ENCODE assay signal across 30 cellular contexts in genomic region chr22:27292542-27293298, GRCh38.
"Had no signal": no experiment of that assay in that cellular context is flagged by ENCODE, and none has a peak within 500 bp of the region (broad histone marks: within the 10 kb centered on the region; RNA-seq: fewer than 3 reads in every experiment).

No MANE protein-coding gene starts in this region.

- H3K27ac Mint-ChIP-seq: activated B cell treated with CpG ODN at 0.5 μM for 24 hours; activated CD8-positive, alpha-beta T cell treated with anti-CD3 and anti-CD28 coated beads for 36 hours; activated naive CD4-positive, alpha-beta T cell treated with anti-CD3 and anti-CD28 coated beads, Interleukin-2, amount 50 U/mL, for 24 hours; activated naive CD8-positive, alpha-beta T cell treated with anti-CD3 and anti-CD28 coated beads, Interleukin-2, amount 50 U/mL, for 24 hours; activated T-helper 17 cell treated with anti-CD3 and anti-CD28 coated beads, Interleukin-2, amount 50 U/mL, for 72 hours; dendritic cell treated with granulocyte-macrophage colony-stimulating factor and Interleukin-4, amounts not matched to agents 40 ng/mL and 50 ng/mL, for 4 days; natural killer cell treated with Interleukin-12 subunit alpha and Interleukin-12 subunit beta and Interleukin-15 and Interleukin-18, amount 100 ng/mL, for 72 hours; stimulated activated memory B cell treated with anti-CD40 and anti-IgM and Interleukin-4, amounts not matched to agents 10 μg/mL and 1 μg/mL and 100 μg/mL, for 72 hours had no signal

- H3K9me3 Mint-ChIP-seq: activated B cell treated with CpG ODN at 0.5 μM for 24 hours; activated CD8-positive, alpha-beta T cell treated with anti-CD3 and anti-CD28 coated beads for 36 hours; activated naive CD4-positive, alpha-beta T cell treated with anti-CD3 and anti-CD28 coated beads, Interleukin-2, amount 50 U/mL, for 24 hours; activated naive CD8-positive, alpha-beta T cell treated with anti-CD3 and anti-CD28 coated beads, Interleukin-2, amount 50 U/mL, for 24 hours; activated T-cell treated with anti-CD3 and anti-CD28 coated beads, Interleukin-2, amount 50 U/mL, for 4 hours; activated T-helper 17 cell treated with anti-CD3 and anti-CD28 coated beads, Interleukin-2, amount 50 U/mL, for 72 hours; central memory CD8-positive, alpha-beta T cell; dendritic cell treated with granulocyte-macrophage colony-stimulating factor and Interleukin-4, amounts not matched to agents 40 ng/mL and 50 ng/mL, for 4 days; natural killer cell treated with Interleukin-12 subunit alpha and Interleukin-12 subunit beta and Interleukin-15 and Interleukin-18, amount 100 ng/mL, for 72 hours; stimulated activated memory B cell treated with anti-CD40 and anti-IgM and Interleukin-4, amounts not matched to agents 10 μg/mL and 1 μg/mL and 100 μg/mL, for 72 hours; stimulated activated naive CD8-positive, alpha-beta T cell treated with anti-CD3 and anti-CD28 coated beads, Interleukin-15, amount 100 ng/mL, for 72 hours had no signal

- H3K27ac ChIP-seq: breast epithelium, epithelial cell of prostate, left lung, lower lobe of right lung, pancreas, prostate gland, sigmoid colon, upper lobe of right lung had no signal

- H3K36me3 Mint-ChIP-seq: activated naive CD4-positive, alpha-beta T cell treated with anti-CD3 and anti-CD28 coated beads, Interleukin-2, amount 50 U/mL, for 24 hours; natural killer cell treated with Interleukin-12 subunit alpha and Interleukin-12 subunit beta and Interleukin-15 and Interleukin-18, amount 100 ng/mL, for 72 hours; stimulated activated memory B cell treated with anti-CD40 and anti-IgM and Interleukin-4, amounts not matched to agents 10 μg/mL and 1 μg/mL and 100 μg/mL, for 72 hours had no signal

- DNase-seq: activated B cell treated with CpG ODN at 0.5 μM for 24 hours; activated CD4-positive, alpha-beta T cell treated with anti-CD3 and anti-CD28 coated beads, Interleukin-2, amount 50 U/mL, for 1 hour; activated CD8-positive, alpha-beta T cell treated with anti-CD3 and anti-CD28 coated beads for 36 hours; activated gamma-delta T cell treated with Interleukin-2 at 50 U/mL for 16 hours; activated naive CD8-positive, alpha-beta T cell treated with anti-CD3 and anti-CD28 coated beads, Interleukin-2, amount 50 U/mL, for 24 hours; activated T-cell treated with anti-CD3 and anti-CD28 coated beads, Interleukin-2, amount 50 U/mL, for 4 hours; amygdala; left lung; lower lobe of right lung; mesendoderm; mucosa of descending colon; nucleus accumbens; pancreas; retina; sigmoid colon; small intestine; stimulated activated CD4-positive, alpha-beta T cell treated with anti-CD3 and anti-CD28 coated beads, Interleukin-4, amount 100 ng/mL, for 24 hours; stimulated activated naive CD8-positive, alpha-beta T cell treated with anti-CD3 and anti-CD28 coated beads, Interleukin-15, amount 100 ng/mL, for 72 hours; substantia nigra; T-helper 2 cell; upper lobe of right lung had no signal

- H3K4me3 Mint-ChIP-seq: activated B cell treated with CpG ODN at 0.5 μM for 24 hours; activated CD8-positive, alpha-beta T cell treated with anti-CD3 and anti-CD28 coated beads for 36 hours; activated naive CD4-positive, alpha-beta T cell treated with anti-CD3 and anti-CD28 coated beads, Interleukin-2, amount 50 U/mL, for 24 hours; activated naive CD8-positive, alpha-beta T cell treated with anti-CD3 and anti-CD28 coated beads, Interleukin-2, amount 50 U/mL, for 24 hours; activated T-cell treated with anti-CD3 and anti-CD28 coated beads, Interleukin-2, amount 50 U/mL, for 4 hours; activated T-helper 17 cell treated with anti-CD3 and anti-CD28 coated beads, Interleukin-2, amount 50 U/mL, for 72 hours; central memory CD8-positive, alpha-beta T cell; dendritic cell treated with granulocyte-macrophage colony-stimulating factor and Interleukin-4, amounts not matched to agents 40 ng/mL and 50 ng/mL, for 4 days; natural killer cell treated with Interleukin-12 subunit alpha and Interleukin-12 subunit beta and Interleukin-15 and Interleukin-18, amount 100 ng/mL, for 72 hours; stimulated activated memory B cell treated with anti-CD40 and anti-IgM and Interleukin-4, amounts not matched to agents 10 μg/mL and 1 μg/mL and 100 μg/mL, for 72 hours; stimulated activated naive CD8-positive, alpha-beta T cell treated with anti-CD3 and anti-CD28 coated beads, Interleukin-15, amount 100 ng/mL, for 72 hours had no signal

- ATAC-seq: activated CD8-positive, alpha-beta T cell treated with anti-CD3 and anti-CD28 coated beads for 36 hours; activated naive CD8-positive, alpha-beta T cell treated with anti-CD3 and anti-CD28 coated beads, Interleukin-2, amount 50 U/mL, for 24 hours; activated T-cell treated with anti-CD3 and anti-CD28 coated beads, Interleukin-2, amount 50 U/mL, for 4 hours; activated T-helper 17 cell treated with anti-CD3 and anti-CD28 coated beads, Interleukin-2, amount 50 U/mL, for 72 hours; left lung; lower lobe of right lung; mucosa of descending colon; natural killer cell treated with Interleukin-12 subunit alpha and Interleukin-12 subunit beta and Interleukin-15 and Interleukin-18, amount 100 ng/mL, for 72 hours; pancreas; stimulated activated memory B cell treated with anti-CD40 and anti-IgM and Interleukin-4, amounts not matched to agents 10 μg/mL and 1 μg/mL and 100 μg/mL, for 72 hours; stimulated activated naive CD8-positive, alpha-beta T cell treated with anti-CD3 and anti-CD28 coated beads, Interleukin-15, amount 100 ng/mL, for 72 hours; upper lobe of right lung had no signal

- H3K4me1 Mint-ChIP-seq: activated B cell treated with CpG ODN at 0.5 μM for 24 hours; activated naive CD4-positive, alpha-beta T cell treated with anti-CD3 and anti-CD28 coated beads, Interleukin-2, amount 50 U/mL, for 24 hours; activated naive CD8-positive, alpha-beta T cell treated with anti-CD3 and anti-CD28 coated beads, Interleukin-2, amount 50 U/mL, for 24 hours; activated T-helper 17 cell treated with anti-CD3 and anti-CD28 coated beads, Interleukin-2, amount 50 U/mL, for 72 hours; central memory CD8-positive, alpha-beta T cell; stimulated activated memory B cell treated with anti-CD40 and anti-IgM and Interleukin-4, amounts not matched to agents 10 μg/mL and 1 μg/mL and 100 μg/mL, for 72 hours; stimulated activated naive CD8-positive, alpha-beta T cell treated with anti-CD3 and anti-CD28 coated beads, Interleukin-15, amount 100 ng/mL, for 72 hours had no signal
